ENCODE assay signal across 1 cellular context in the genomic region with DNA sequence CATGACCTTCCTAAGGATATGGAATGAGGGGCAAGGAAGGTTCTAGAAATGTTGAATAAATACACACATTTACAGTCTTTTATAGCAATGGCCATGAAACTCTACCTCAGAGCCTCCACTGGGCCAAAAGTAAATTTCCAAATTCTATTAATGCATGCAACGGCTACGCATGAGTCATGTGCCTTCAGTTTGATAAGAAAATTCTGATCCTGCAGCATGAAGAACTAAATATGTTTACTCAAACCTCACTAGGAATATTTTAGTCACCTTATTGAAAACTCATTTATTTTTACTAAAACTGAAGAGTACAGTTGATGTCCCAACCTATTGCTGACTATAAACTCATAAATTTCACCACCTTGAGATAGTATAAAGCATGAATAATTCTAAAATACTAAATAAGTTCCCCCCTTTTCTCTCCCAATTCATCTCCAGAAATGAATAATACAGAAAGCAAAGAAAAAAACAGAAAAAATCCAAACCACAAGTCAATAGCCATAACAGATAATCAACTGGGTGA.
TF ChIP-seq lines count a peak whose summit lies in the region.

No MANE protein-coding gene starts in this region.

TF ChIP-seq in endothelial cell of umbilical vein, 7 proteins besides CTCF, POLR2A, EP300 and RAD21:
- TF ChIP-seq FOS (IDR thresholded peaks at IDR 0.05; ENCODE audit: borderline replicate concordance, insufficient read depth, low read length): peak; percentile 25
- TF ChIP-seq, protein P1, sequence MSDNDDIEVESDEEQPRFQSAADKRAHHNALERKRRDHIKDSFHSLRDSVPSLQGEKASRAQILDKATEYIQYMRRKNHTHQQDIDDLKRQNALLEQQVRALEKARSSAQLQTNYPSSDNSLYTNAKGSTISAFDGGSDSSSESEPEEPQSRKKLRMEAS (IDR thresholded peaks at IDR 0.05; ENCODE audit: insufficient read depth, insufficient read length): no peak
